29 cellular contexts compared by ENCODE assay signal in genomic region chr2:180759631-180760030, GRCh38.
A peak's percentile ranks its signal among the peaks of the same experiment; 100 is the strongest.
DNase-seq lines count a peak whose midpoint lies in the region; FAIRE-seq and TF ChIP-seq lines count a peak whose summit lies in the region.
"Had no signal": no experiment of that assay in that cellular context is flagged by ENCODE, and none has a peak within 500 bp of the region (broad histone marks: within the 10 kb centered on the region; RNA-seq: fewer than 3 reads in every experiment).

No MANE protein-coding gene starts in this region.

- no peaks in the 10 kb centered on the region for H3K9me3 ChIP-seq in astrocyte (ENCODE audit: insufficient read depth, low read depth, low read length)
- H3K9me3 ChIP-seq: A549; BE2C; BLaER1; BLaER1 treated with 17β-estradiol and CSF1 and Interleukin-3, amounts not matched to agents 10 nM and 100 nM; Caco-2 had no signal

- no peak for TF ChIP-seq CTCF in astrocyte (IDR thresholded peaks at IDR 0.05; ENCODE audit: insufficient read depth, low read depth, low read length)

- H3K4me1 Mint-ChIP-seq in astrocyte (ENCODE audit: low read depth, unreplicated experiment): peaks cover 6% of the 10 kb centered on the region
- H3K4me1 Mint-ChIP-seq: B cell; CD14-positive monocyte; CD4-positive, alpha-beta memory T cell; CD4-positive, CD25-positive, alpha-beta regulatory T cell; CD8-positive, alpha-beta memory T cell had no signal

- no peaks in the 10 kb centered on the region for H3K27me3 Mint-ChIP-seq in astrocyte (ENCODE audit: low read depth, unreplicated experiment)
- H3K27me3 Mint-ChIP-seq: CD4-positive, alpha-beta memory T cell had no signal

- no peaks in the 10 kb centered on the region for H3K27me3 ChIP-seq in astrocyte (ENCODE audit: insufficient read depth, low read length)
- H3K27me3 ChIP-seq: BE2C; BLaER1; BLaER1 treated with 17β-estradiol and CSF1 and Interleukin-3, amounts not matched to agents 10 nM and 100 nM had no signal

- no peaks in the 10 kb centered on the region for H4K20me1 ChIP-seq in astrocyte (ENCODE audit: insufficient read depth, low read length)
- H4K20me1 ChIP-seq: BLaER1; BLaER1 treated with 17β-estradiol and CSF1 and Interleukin-3, amounts not matched to agents 10 nM and 100 nM had no signal

- no peak overlapping the region for H2AFZ ChIP-seq in astrocyte (ENCODE audit: low read depth, low read length)

- no peaks in the 10 kb centered on the region for H3K36me3 ChIP-seq in astrocyte (ENCODE audit: insufficient read depth, low read length)
- H3K36me3 ChIP-seq: BE2C; BLaER1; BLaER1 treated with 17β-estradiol and CSF1 and Interleukin-3, amounts not matched to agents 10 nM and 100 nM had no signal

- no peak overlapping the region for H3K27ac Mint-ChIP-seq in astrocyte (ENCODE audit: unreplicated experiment)
- H3K27ac Mint-ChIP-seq: B cell; CD14-positive monocyte; CD4-positive, alpha-beta memory T cell; CD4-positive, alpha-beta T cell; CD4-positive, CD25-positive, alpha-beta regulatory T cell; CD8-positive, alpha-beta memory T cell; CD8-positive, alpha-beta T cell had no signal

- H3K4me3 Mint-ChIP-seq in astrocyte (ENCODE audit: unreplicated experiment): no peak overlapping the region
- H3K4me3 Mint-ChIP-seq: B cell; CD14-positive monocyte; CD4-positive, alpha-beta memory T cell; CD4-positive, alpha-beta T cell; CD4-positive, CD25-positive, alpha-beta regulatory T cell; CD8-positive, alpha-beta memory T cell; CD8-positive, alpha-beta T cell had no signal

- no peak overlapping the region for H3K4me3 ChIP-seq in astrocyte (ENCODE audit: insufficient read depth, low read depth, low read length)
- H3K4me3 ChIP-seq: A549; BLaER1; BLaER1 treated with 17β-estradiol and CSF1 and Interleukin-3, amounts not matched to agents 10 nM and 100 nM had no signal

- H3K36me3 Mint-ChIP-seq in astrocyte (ENCODE audit: low read depth, unreplicated experiment): no peaks in the 10 kb centered on the region
- H3K36me3 Mint-ChIP-seq: CD14-positive monocyte; CD4-positive, alpha-beta memory T cell; CD4-positive, CD25-positive, alpha-beta regulatory T cell; CD8-positive, alpha-beta memory T cell; CD8-positive, alpha-beta T cell had no signal

- H3K9ac ChIP-seq in astrocyte (ENCODE audit: low read length): no peak overlapping the region
- H3K9ac ChIP-seq: BLaER1; BLaER1 treated with 17β-estradiol and CSF1 and Interleukin-3, amounts not matched to agents 10 nM and 100 nM had no signal

- no peak overlapping the region for H3K4me2 ChIP-seq in astrocyte (ENCODE audit: low read length)
- H3K4me2 ChIP-seq: A549, BLaER1 had no signal

- no peak overlapping the region for H3K27ac ChIP-seq in astrocyte (ENCODE audit: low read depth, low read length)
- H3K27ac ChIP-seq: A549; BLaER1; BLaER1 treated with 17β-estradiol and CSF1 and Interleukin-3, amounts not matched to agents 10 nM and 100 nM; C4-2B had no signal

- FAIRE-seq in astrocyte (lab: Jason Lieb, UNC): peak; percentile 17
- FAIRE-seq: A204.1, A549, D721Med had no signal

- DNase-seq in astrocyte (ENCODE audit: low read depth) (no peak), NCI-H1694 (lab: John Stamatoyannopoulos, UW) (no peak)
- DNase-seq: 8988T; ACHN; AML-193; BE2C; C1 segment of cervical spinal cord; Caco-2; Calu3; CD4-positive, alpha-beta memory T cell; CD4-positive, alpha-beta T cell; CD4-positive, CD25-positive, alpha-beta regulatory T cell; CD8-positive, alpha-beta memory T cell; CD8-positive, alpha-beta T cell; COR-L47; DMS 273 treated with DMSO at 0.1 percent for 48 hours; DMS153; DMS79; DMS79 treated with DMSO at 0.1 percent for 48 hours; DND-41; EL had no signal

- no peaks in the 10 kb centered on the region for H3K79me2 ChIP-seq in astrocyte (ENCODE audit: insufficient read depth, low read length)

- H3K4me1 ChIP-seq in astrocyte (ENCODE audit: insufficient read depth, low read length): peaks cover 4% of the 10 kb centered on the region
- H3K4me1 ChIP-seq: BE2C, BLaER1, Caco-2 had no signal

- H3K9me3 Mint-ChIP-seq in astrocyte (ENCODE audit: unreplicated experiment): no peaks in the 10 kb centered on the region
- H3K9me3 Mint-ChIP-seq: CD14-positive monocyte; CD4-positive, alpha-beta memory T cell; CD4-positive, alpha-beta T cell; CD8-positive, alpha-beta memory T cell; CD8-positive, alpha-beta T cell had no signal
